ENCODE assay signal across 8 cellular contexts in the genomic region with DNA sequence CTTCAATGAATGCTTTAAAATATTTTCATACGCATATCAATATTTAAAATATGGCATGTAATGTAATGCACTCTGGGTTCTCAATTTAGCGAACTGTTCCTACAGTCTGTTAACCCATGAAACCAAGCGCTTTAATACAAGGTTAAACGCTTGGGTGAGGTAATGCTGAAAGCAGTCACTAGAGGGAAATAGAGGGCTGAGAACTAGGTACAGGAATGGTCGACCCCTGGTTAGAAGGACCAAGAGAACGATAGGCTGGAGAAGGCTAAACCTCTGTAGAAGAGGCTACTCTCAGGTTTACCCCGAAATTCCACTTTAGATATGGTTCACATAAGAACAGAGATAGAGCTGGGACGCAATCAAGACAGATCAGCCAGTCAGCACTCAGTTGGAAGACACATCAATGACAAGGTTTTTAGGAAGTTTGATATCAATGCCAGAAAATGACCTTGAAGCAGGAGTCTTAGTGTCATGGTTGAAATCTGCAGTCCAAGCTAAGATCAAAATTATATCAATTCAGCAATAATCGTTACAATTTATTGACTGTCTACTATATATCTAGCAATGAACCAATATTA. TPM values are rescaled to one million over a fixed set of nuclear protein-coding genes. Genes with fewer than 3 reads are reported as not detected.
DNase-seq lines count a peak whose midpoint lies in the region; ATAC-seq, FAIRE-seq and TF ChIP-seq lines count a peak whose summit lies in the region.

No MANE protein-coding gene starts in this region.

- H3K9me3 ChIP-seq in suprapubic skin: no peaks in the 10 kb centered on the region

- DNase-seq in D721Med (ENCODE audit: insufficient read length, low spot score) (no peak), NCI-H2227 (lab: John Stamatoyannopoulos, UW; ENCODE audit: unreplicated experiment) (peak; percentile 53), amniotic epithelial cell (ENCODE audit: low read depth) (peak; percentile 66), iPS-NIHi7 (ENCODE audit: extremely low spot score) (peak; percentile 74), suprapubic skin (ENCODE audit: low spot score in 2 of 2) (no peak)
- no peak for DNase-seq in activated effector memory CD4-positive, alpha-beta T cell treated with anti-CD3 and anti-CD28 coated beads, Interleukin-2, amount 50 U/mL, for 16 hours

- TF ChIP-seq POLR2A in suprapubic skin (IDR thresholded peaks at IDR 0.05): no peak

- TF ChIP-seq CTCF in D721Med (IDR thresholded peaks at IDR 0.05; ENCODE audit: insufficient read depth, missing control alignments) (peak; percentile 73), suprapubic skin (IDR thresholded peaks at IDR 0.05) (peak; percentile 14 to 53)

- no peaks in the 10 kb centered on the region for H3K27me3 ChIP-seq in suprapubic skin

- H3K36me3 ChIP-seq in suprapubic skin: no peaks in the 10 kb centered on the region

- no peak overlapping the region for H3K27ac ChIP-seq in suprapubic skin

- peak; percentile 92 for ATAC-seq in GM18909 (IDR thresholded peaks at IDR 0.05; ENCODE audit: poor library complexity, unreplicated experiment)
- peak; percentile 89 for ATAC-seq in HG03045 (IDR thresholded peaks at IDR 0.05; ENCODE audit: unreplicated experiment)

- peak; percentile 16 for FAIRE-seq in D721Med (lab: Jason Lieb, UNC)

- no peak for TF ChIP-seq EP300 in suprapubic skin (IDR thresholded peaks at IDR 0.05)

- WGBS in suprapubic skin: 74% methylated on average over 9 of the region's 9 CpGs

- H3K4me1 ChIP-seq in suprapubic skin: peaks cover 5% of the 10 kb centered on the region

- no peak overlapping the region for H3K4me3 ChIP-seq in suprapubic skin

RNA-seq across cellular contexts. Expression of gene ARSJ, which starts 26.9 kb away (rescaled TPM):
- total RNA-seq in suprapubic skin: 1 to 10 TPM; 1.6 to 3.9 (median 3.2) TPM

Comparison
In these comparisons a context has a peak if more than half of its experiments do, and no peak if none do; other contexts are left out.
1. DNase-seq: peak in NCI-H2227 (single experiment), amniotic epithelial cell (single experiment) and iPS-NIHi7 (single experiment); none in D721Med (single experiment), suprapubic skin (0 of 2) and activated effector memory CD4-positive, alpha-beta T cell treated with anti-CD3 and anti-CD28 coated beads, Interleukin-2, amount 50 U/mL, for 16 hours (single experiment).